ENCODE assay signal across 20 cellular contexts in genomic region chr14:56206576-56206975, GRCh38.
"Had no signal": no experiment of that assay in that cellular context is flagged by ENCODE, and none has a peak within 500 bp of the region (broad histone marks: within the 10 kb centered on the region; RNA-seq: fewer than 3 reads in every experiment).

No MANE protein-coding gene starts in this region.

- H3K36me3 ChIP-seq: pancreas, right lobe of liver, spleen had no signal

- DNase-seq: activated CD4-positive, alpha-beta T cell treated with anti-CD3 and anti-CD28 coated beads, Interleukin-2, amount 10 ng/mL, durations not matched to agents 24 days and 14 days; activated CD8-positive, alpha-beta T cell treated with anti-CD3 and anti-CD28 coated beads for 36 hours; activated naive CD4-positive, alpha-beta T cell treated with anti-CD3 and anti-CD28 coated beads for 36 hours; activated T-cell treated with anti-CD3 and anti-CD28 coated beads, Interleukin-2, amount 50 U/mL, for 24 hours; caudate nucleus; erythroblast; head of caudate nucleus; mesenchymal stem cell; natural killer cell; pancreas; right lobe of liver; spleen; stimulated activated CD4-positive, alpha-beta T cell treated with anti-CD3 and anti-CD28 coated beads, Interleukin-4, amount 100 ng/mL, for 4 hours; T1000; testis had no signal

- H3K27ac Mint-ChIP-seq: activated CD4-positive, alpha-beta T cell treated with anti-CD3 and anti-CD28 coated beads, Interleukin-2, amount 10 ng/mL, durations not matched to agents 24 days and 14 days; activated CD8-positive, alpha-beta T cell treated with anti-CD3 and anti-CD28 coated beads for 36 hours; activated naive CD4-positive, alpha-beta T cell treated with anti-CD3 and anti-CD28 coated beads for 36 hours; activated T-cell treated with anti-CD3 and anti-CD28 coated beads, Interleukin-2, amount 50 U/mL, for 24 hours; brain; natural killer cell; stimulated activated memory B cell treated with anti-CD40 and anti-IgM and Interleukin-4, amounts not matched to agents 10 μg/mL and 1 μg/mL and 100 μg/mL, for 72 hours; type B pancreatic cell had no signal

- H3K4me3 Mint-ChIP-seq: activated CD4-positive, alpha-beta T cell treated with anti-CD3 and anti-CD28 coated beads, Interleukin-2, amount 10 ng/mL, durations not matched to agents 24 days and 14 days; activated CD8-positive, alpha-beta T cell treated with anti-CD3 and anti-CD28 coated beads for 36 hours; activated naive CD4-positive, alpha-beta T cell treated with anti-CD3 and anti-CD28 coated beads for 36 hours; activated T-cell treated with anti-CD3 and anti-CD28 coated beads, Interleukin-2, amount 50 U/mL, for 24 hours; brain; natural killer cell; stimulated activated memory B cell treated with anti-CD40 and anti-IgM and Interleukin-4, amounts not matched to agents 10 μg/mL and 1 μg/mL and 100 μg/mL, for 72 hours; type B pancreatic cell had no signal

- H3K4me3 ChIP-seq: pancreas, right lobe of liver, spleen, testis had no signal

- H3K27ac ChIP-seq: right lobe of liver, testis had no signal

- FAIRE-seq: colon, frontal cortex, pancreas had no signal

- H3K9me3 Mint-ChIP-seq: activated CD4-positive, alpha-beta T cell treated with anti-CD3 and anti-CD28 coated beads, Interleukin-2, amount 10 ng/mL, durations not matched to agents 24 days and 14 days; activated CD8-positive, alpha-beta T cell treated with anti-CD3 and anti-CD28 coated beads for 36 hours; activated naive CD4-positive, alpha-beta T cell treated with anti-CD3 and anti-CD28 coated beads for 36 hours; activated T-cell treated with anti-CD3 and anti-CD28 coated beads, Interleukin-2, amount 50 U/mL, for 24 hours; brain; natural killer cell; stimulated activated memory B cell treated with anti-CD40 and anti-IgM and Interleukin-4, amounts not matched to agents 10 μg/mL and 1 μg/mL and 100 μg/mL, for 72 hours; type B pancreatic cell had no signal

- H3K27me3 Mint-ChIP-seq: activated CD8-positive, alpha-beta T cell treated with anti-CD3 and anti-CD28 coated beads for 36 hours; activated T-cell treated with anti-CD3 and anti-CD28 coated beads, Interleukin-2, amount 50 U/mL, for 24 hours; brain; stimulated activated memory B cell treated with anti-CD40 and anti-IgM and Interleukin-4, amounts not matched to agents 10 μg/mL and 1 μg/mL and 100 μg/mL, for 72 hours; type B pancreatic cell had no signal

- ATAC-seq: activated CD8-positive, alpha-beta T cell treated with anti-CD3 and anti-CD28 coated beads for 36 hours; natural killer cell; stimulated activated memory B cell treated with anti-CD40 and anti-IgM and Interleukin-4, amounts not matched to agents 10 μg/mL and 1 μg/mL and 100 μg/mL, for 72 hours had no signal

- H3K27me3 ChIP-seq: pancreas, right lobe of liver, spleen, testis had no signal

- H3K36me3 Mint-ChIP-seq: brain; natural killer cell; stimulated activated memory B cell treated with anti-CD40 and anti-IgM and Interleukin-4, amounts not matched to agents 10 μg/mL and 1 μg/mL and 100 μg/mL, for 72 hours; type B pancreatic cell had no signal

- H3K9me3 ChIP-seq: pancreas, right lobe of liver, spleen, testis had no signal

- H3K4me1 ChIP-seq: right lobe of liver, testis had no signal
